In the genomic region with DNA sequence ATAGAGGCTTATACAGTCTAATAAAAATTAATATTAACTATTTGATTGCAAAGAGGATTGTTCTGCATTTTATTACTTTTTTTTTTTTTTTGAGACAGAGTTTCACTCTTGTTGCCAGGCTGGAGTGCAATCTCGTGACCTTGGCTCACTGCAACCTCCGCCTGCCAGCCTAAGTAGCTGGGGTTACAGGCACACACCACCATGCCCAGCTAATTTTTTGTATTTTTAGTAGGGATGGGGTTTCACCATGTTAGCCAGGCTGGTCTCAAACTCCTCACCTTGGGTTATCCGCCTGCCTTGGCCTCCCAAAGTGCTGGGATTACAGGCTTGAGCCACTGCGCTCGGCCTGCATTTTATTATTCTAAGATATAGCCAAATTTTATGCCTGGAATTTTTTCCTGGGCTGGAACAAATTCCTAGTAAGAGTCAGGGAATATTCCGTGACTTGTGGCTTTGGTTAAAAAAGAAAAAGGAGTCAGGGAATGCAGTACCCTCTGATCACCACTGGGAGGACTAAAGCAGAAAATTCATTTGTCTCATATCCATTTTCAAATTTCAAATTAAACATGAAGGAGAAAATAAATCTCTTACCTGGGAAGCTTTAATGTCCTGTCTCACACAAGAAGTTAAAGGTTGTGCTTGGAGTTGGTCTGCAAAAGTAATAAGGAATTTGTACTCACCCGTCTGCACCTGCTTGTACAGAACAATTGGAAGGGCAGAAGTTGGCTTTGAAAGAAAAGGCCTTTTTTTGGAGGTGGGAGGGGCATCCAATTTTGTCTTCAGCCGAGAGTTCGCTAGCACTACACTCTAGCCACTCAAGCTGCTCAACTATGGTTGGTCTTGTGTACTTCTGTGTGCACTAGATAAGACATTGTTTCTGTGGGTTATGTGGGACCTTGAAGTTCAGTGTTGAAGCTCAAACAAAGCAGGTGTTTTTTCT, we compare ENCODE assay signal across 1 cellular context.
A peak's percentile ranks its signal among the peaks of the same experiment; 100 is the strongest.
TF ChIP-seq lines count a peak whose summit lies in the region.

No MANE protein-coding gene starts in this region.

TF ChIP-seq in HepG2, 621 proteins besides CTCF, POLR2A, EP300 and RAD21 (continued from another document and continues in another):
- TF ChIP-seq, protein P1, sequence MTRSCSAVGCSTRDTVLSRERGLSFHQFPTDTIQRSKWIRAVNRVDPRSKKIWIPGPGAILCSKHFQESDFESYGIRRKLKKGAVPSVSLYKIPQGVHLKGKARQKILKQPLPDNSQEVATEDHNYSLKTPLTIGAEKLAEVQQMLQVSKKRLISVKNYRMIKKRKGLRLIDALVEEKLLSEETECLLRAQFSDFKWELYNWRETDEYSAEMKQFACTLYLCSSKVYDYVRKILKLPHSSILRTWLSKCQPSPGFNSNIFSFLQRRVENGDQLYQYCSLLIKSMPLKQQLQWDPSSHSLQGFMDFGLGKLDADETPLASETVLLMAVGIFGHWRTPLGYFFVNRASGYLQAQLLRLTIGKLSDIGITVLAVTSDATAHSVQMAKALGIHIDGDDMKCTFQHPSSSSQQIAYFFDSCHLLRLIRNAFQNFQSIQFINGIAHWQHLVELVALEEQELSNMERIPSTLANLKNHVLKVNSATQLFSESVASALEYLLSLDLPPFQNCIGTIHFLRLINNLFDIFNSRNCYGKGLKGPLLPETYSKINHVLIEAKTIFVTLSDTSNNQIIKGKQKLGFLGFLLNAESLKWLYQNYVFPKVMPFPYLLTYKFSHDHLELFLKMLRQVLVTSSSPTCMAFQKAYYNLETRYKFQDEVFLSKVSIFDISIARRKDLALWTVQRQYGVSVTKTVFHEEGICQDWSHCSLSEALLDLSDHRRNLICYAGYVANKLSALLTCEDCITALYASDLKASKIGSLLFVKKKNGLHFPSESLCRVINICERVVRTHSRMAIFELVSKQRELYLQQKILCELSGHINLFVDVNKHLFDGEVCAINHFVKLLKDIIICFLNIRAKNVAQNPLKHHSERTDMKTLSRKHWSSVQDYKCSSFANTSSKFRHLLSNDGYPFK (CRISPR knock-in tag; IDR thresholded peaks at IDR 0.05; ENCODE audit: borderline replicate concordance), result no peak
- TF ChIP-seq, protein P2, sequence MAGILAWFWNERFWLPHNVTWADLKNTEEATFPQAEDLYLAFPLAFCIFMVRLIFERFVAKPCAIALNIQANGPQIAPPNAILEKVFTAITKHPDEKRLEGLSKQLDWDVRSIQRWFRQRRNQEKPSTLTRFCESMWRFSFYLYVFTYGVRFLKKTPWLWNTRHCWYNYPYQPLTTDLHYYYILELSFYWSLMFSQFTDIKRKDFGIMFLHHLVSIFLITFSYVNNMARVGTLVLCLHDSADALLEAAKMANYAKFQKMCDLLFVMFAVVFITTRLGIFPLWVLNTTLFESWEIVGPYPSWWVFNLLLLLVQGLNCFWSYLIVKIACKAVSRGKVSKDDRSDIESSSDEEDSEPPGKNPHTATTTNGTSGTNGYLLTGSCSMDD (CRISPR knock-in tag; IDR thresholded peaks at IDR 0.05), result no peak
- no peak for TF ChIP-seq TBX3 (IDR thresholded peaks at IDR 0.05; ENCODE audit: borderline replicate concordance)
- no peak for TF ChIP-seq NFE2L1 (CRISPR knock-in tag; IDR thresholded peaks at IDR 0.05; ENCODE audit: borderline replicate concordance)
- TF ChIP-seq, protein P3, sequence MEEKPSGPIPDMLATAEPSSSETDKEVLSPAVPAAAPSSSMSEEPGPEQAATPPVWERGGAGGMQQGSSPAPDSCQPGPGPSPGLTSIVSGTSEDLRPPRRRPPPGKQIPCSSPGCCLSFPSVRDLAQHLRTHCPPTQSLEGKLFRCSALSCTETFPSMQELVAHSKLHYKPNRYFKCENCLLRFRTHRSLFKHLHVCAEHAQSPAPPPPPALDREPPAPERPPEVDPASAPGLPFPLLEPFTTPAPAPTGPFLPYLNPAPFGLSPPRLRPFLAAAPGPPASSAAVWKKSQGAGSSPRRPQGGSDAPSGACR (CRISPR knock-in tag; IDR thresholded peaks at IDR 0.05), result no peak
- TF ChIP-seq ZKSCAN8 (CRISPR knock-in tag; IDR thresholded peaks at IDR 0.05; ENCODE audit: borderline replicate concordance), result no peak
- TF ChIP-seq ARID2 (CRISPR knock-in tag; IDR thresholded peaks at IDR 0.05; ENCODE audit: borderline replicate concordance), result no peak
- no peak for TF ChIP-seq ONECUT2 (CRISPR knock-in tag; IDR thresholded peaks at IDR 0.05)
- TF ChIP-seq, protein P4, sequence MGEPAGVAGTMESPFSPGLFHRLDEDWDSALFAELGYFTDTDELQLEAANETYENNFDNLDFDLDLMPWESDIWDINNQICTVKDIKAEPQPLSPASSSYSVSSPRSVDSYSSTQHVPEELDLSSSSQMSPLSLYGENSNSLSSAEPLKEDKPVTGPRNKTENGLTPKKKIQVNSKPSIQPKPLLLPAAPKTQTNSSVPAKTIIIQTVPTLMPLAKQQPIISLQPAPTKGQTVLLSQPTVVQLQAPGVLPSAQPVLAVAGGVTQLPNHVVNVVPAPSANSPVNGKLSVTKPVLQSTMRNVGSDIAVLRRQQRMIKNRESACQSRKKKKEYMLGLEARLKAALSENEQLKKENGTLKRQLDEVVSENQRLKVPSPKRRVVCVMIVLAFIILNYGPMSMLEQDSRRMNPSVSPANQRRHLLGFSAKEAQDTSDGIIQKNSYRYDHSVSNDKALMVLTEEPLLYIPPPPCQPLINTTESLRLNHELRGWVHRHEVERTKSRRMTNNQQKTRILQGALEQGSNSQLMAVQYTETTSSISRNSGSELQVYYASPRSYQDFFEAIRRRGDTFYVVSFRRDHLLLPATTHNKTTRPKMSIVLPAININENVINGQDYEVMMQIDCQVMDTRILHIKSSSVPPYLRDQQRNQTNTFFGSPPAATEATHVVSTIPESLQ (CRISPR knock-in tag; conservative IDR thresholded peaks at IDR 0.05), result no peak
- TF ChIP-seq ZC3H13 (CRISPR knock-in tag; IDR thresholded peaks at IDR 0.05), result no peak
- TF ChIP-seq, protein P5, sequence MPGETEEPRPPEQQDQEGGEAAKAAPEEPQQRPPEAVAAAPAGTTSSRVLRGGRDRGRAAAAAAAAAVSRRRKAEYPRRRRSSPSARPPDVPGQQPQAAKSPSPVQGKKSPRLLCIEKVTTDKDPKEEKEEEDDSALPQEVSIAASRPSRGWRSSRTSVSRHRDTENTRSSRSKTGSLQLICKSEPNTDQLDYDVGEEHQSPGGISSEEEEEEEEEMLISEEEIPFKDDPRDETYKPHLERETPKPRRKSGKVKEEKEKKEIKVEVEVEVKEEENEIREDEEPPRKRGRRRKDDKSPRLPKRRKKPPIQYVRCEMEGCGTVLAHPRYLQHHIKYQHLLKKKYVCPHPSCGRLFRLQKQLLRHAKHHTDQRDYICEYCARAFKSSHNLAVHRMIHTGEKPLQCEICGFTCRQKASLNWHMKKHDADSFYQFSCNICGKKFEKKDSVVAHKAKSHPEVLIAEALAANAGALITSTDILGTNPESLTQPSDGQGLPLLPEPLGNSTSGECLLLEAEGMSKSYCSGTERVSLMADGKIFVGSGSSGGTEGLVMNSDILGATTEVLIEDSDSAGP (CRISPR knock-in tag; IDR thresholded peaks at IDR 0.05; ENCODE audit: borderline replicate concordance), result no peak
- TF ChIP-seq ZNF33A (CRISPR knock-in tag; IDR thresholded peaks at IDR 0.05; ENCODE audit: borderline replicate concordance), result no peak
- TF ChIP-seq, protein P6, sequence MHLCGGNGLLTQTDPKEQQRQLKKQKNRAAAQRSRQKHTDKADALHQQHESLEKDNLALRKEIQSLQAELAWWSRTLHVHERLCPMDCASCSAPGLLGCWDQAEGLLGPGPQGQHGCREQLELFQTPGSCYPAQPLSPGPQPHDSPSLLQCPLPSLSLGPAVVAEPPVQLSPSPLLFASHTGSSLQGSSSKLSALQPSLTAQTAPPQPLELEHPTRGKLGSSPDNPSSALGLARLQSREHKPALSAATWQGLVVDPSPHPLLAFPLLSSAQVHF (CRISPR knock-in tag; IDR thresholded peaks at IDR 0.05), result no peak
- no peak for TF ChIP-seq ZNF746 (CRISPR knock-in tag; IDR thresholded peaks at IDR 0.05)
- no peak for TF ChIP-seq IKZF1 (IDR thresholded peaks at IDR 0.05)
- no peak for TF ChIP-seq ZNF383 (CRISPR knock-in tag; IDR thresholded peaks at IDR 0.05; ENCODE audit: borderline replicate concordance)
- TF ChIP-seq ZNF577 (CRISPR knock-in tag; IDR thresholded peaks at IDR 0.05; ENCODE audit: borderline replicate concordance, low read depth), result no peak
- no peak for TF ChIP-seq ZNF343 (CRISPR knock-in tag; IDR thresholded peaks at IDR 0.05)
- peak; percentile 36; the same call in 1 of the 2 replicates for TF ChIP-seq SOX5 (CRISPR knock-in tag; IDR thresholded peaks at IDR 0.05; ENCODE audit: borderline replicate concordance)
- TF ChIP-seq MYC (CRISPR knock-in tag; IDR thresholded peaks at IDR 0.05; ENCODE audit: borderline replicate concordance), result no peak
- TF ChIP-seq PAWR (CRISPR knock-in tag; IDR thresholded peaks at IDR 0.05; ENCODE audit: borderline replicate concordance), result no peak
- TF ChIP-seq ZSCAN22 (CRISPR knock-in tag; IDR thresholded peaks at IDR 0.05), result no peak
- TF ChIP-seq, protein P7, sequence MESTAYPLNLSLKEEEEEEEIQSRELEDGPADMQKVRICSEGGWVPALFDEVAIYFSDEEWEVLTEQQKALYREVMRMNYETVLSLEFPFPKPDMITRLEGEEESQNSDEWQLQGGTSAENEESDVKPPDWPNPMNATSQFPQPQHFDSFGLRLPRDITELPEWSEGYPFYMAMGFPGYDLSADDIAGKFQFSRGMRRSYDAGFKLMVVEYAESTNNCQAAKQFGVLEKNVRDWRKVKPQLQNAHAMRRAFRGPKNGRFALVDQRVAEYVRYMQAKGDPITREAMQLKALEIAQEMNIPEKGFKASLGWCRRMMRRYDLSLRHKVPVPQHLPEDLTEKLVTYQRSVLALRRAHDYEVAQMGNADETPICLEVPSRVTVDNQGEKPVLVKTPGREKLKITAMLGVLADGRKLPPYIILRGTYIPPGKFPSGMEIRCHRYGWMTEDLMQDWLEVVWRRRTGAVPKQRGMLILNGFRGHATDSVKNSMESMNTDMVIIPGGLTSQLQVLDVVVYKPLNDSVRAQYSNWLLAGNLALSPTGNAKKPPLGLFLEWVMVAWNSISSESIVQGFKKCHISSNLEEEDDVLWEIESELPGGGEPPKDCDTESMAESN (CRISPR knock-in tag; conservative IDR thresholded peaks at IDR 0.05), result 0 out of 2 replicates have a peak, but pooled peaks have one; percentile 30
- TF ChIP-seq SOX6 (IDR thresholded peaks at IDR 0.05), result no peak
- TF ChIP-seq SOX6 (CRISPR knock-in tag; IDR thresholded peaks at IDR 0.05), result peak; percentile 35
- TF ChIP-seq, protein P8, sequence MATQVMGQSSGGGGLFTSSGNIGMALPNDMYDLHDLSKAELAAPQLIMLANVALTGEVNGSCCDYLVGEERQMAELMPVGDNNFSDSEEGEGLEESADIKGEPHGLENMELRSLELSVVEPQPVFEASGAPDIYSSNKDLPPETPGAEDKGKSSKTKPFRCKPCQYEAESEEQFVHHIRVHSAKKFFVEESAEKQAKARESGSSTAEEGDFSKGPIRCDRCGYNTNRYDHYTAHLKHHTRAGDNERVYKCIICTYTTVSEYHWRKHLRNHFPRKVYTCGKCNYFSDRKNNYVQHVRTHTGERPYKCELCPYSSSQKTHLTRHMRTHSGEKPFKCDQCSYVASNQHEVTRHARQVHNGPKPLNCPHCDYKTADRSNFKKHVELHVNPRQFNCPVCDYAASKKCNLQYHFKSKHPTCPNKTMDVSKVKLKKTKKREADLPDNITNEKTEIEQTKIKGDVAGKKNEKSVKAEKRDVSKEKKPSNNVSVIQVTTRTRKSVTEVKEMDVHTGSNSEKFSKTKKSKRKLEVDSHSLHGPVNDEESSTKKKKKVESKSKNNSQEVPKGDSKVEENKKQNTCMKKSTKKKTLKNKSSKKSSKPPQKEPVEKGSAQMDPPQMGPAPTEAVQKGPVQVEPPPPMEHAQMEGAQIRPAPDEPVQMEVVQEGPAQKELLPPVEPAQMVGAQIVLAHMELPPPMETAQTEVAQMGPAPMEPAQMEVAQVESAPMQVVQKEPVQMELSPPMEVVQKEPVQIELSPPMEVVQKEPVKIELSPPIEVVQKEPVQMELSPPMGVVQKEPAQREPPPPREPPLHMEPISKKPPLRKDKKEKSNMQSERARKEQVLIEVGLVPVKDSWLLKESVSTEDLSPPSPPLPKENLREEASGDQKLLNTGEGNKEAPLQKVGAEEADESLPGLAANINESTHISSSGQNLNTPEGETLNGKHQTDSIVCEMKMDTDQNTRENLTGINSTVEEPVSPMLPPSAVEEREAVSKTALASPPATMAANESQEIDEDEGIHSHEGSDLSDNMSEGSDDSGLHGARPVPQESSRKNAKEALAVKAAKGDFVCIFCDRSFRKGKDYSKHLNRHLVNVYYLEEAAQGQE (IDR thresholded peaks at IDR 0.05; ENCODE audit: borderline replicate concordance in 1 of 2, low read depth in 1 of 2, low read length in 2 of 2), result no peak
- no peak for TF ChIP-seq SOX13 (IDR thresholded peaks at IDR 0.05)
- TF ChIP-seq SOX13 (CRISPR knock-in tag; conservative IDR thresholded peaks at IDR 0.05 in 1 of 2, IDR thresholded peaks at IDR 0.05 in 1 of 2), result peak in 1 of 2 experiments; percentile 67; a peak in 1 of 4 replicates
- TF ChIP-seq TEAD3 (CRISPR knock-in tag; optimal IDR thresholded peaks at IDR 0.05; ENCODE audit: borderline replicate concordance), result no peak
- TF ChIP-seq, protein P9, sequence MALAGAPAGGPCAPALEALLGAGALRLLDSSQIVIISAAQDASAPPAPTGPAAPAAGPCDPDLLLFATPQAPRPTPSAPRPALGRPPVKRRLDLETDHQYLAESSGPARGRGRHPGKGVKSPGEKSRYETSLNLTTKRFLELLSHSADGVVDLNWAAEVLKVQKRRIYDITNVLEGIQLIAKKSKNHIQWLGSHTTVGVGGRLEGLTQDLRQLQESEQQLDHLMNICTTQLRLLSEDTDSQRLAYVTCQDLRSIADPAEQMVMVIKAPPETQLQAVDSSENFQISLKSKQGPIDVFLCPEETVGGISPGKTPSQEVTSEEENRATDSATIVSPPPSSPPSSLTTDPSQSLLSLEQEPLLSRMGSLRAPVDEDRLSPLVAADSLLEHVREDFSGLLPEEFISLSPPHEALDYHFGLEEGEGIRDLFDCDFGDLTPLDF (CRISPR knock-in tag; IDR thresholded peaks at IDR 0.05), result no peak
- TF ChIP-seq KDM3A (CRISPR knock-in tag; IDR thresholded peaks at IDR 0.05; ENCODE audit: low read depth), result no peak
- TF ChIP-seq, protein P10, sequence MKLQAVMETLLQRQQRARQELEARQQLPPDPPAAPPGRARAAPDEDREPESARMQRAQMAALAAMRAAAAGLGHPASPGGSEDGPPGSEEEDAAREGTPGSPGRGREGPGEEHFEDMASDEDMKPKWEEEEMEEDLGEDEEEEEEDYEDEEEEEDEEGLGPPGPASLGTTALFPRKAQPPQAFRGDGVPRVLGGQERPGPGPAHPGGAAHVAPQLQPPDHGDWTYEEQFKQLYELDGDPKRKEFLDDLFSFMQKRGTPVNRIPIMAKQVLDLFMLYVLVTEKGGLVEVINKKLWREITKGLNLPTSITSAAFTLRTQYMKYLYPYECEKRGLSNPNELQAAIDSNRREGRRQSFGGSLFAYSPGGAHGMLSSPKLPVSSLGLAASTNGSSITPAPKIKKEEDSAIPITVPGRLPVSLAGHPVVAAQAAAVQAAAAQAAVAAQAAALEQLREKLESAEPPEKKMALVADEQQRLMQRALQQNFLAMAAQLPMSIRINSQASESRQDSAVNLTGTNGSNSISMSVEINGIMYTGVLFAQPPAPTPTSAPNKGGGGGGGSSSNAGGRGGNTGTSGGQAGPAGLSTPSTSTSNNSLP (IDR thresholded peaks at IDR 0.05; ENCODE audit: low read depth, low read length), result no peak
- TF ChIP-seq HMG20A (CRISPR knock-in tag; IDR thresholded peaks at IDR 0.05; ENCODE audit: borderline replicate concordance), result no peak
